ENCODE assay signal across 8 cellular contexts in the genomic region with DNA sequence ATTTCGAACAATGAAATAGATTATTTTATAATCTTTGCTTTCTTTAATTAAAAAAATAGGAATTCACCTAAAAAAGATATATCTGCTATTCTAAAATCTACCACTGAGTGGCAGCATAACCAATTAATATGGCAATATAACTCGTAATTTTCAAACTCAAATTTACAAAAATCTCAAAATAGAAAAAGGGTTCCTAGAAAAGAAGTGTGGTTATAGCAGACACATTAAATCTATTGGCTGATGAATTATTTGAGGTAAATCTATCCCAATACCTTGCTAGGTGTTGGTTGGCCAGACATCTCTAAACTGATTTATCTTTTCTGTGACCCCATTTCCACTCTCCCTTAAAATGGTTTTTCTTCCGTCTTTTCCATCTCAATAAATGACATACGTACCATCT. TPM values are rescaled to one million over a fixed set of nuclear protein-coding genes. Genes with fewer than 3 reads are reported as not detected.
DNase-seq lines count a peak whose midpoint lies in the region; ATAC-seq, FAIRE-seq and TF ChIP-seq lines count a peak whose summit lies in the region.

No MANE protein-coding gene starts in this region.

- H3K36me3 ChIP-seq in kidney epithelial cell (ENCODE audit: control insufficient read depth, insufficient read depth, low read length), result no peaks in the 10 kb centered on the region

- no peaks in the 10 kb centered on the region for H3K4me1 Mint-ChIP-seq in WTC11

- POLR2A ChIA-PET in A549 (lab: Yijun Ruan, JAX), result interaction anchor here (1.4 kb wide), 1 partner anchor 34 kb away, joined by 5 read pairs; no protein-coding TSS in a partner anchor
- POLR2A ChIA-PET in WTC11 (lab: Charles Lee), result no interaction called here

- no peaks in the 10 kb centered on the region for H3K36me3 Mint-ChIP-seq in WTC11

- H3K4me3 ChIP-seq in A549, result no peak overlapping the region
- H3K4me3 ChIP-seq in kidney epithelial cell (ENCODE audit: low read depth, low read length), result no peak overlapping the region

- peak; percentile 73 for TF ChIP-seq CTCF in A549 (IDR thresholded peaks at IDR 0.05)
- TF ChIP-seq CTCF in WTC11 (IDR thresholded peaks at IDR 0.05), result peak; percentile 27; the same call in 1 of the 2 replicates
- peak; percentile 48 for TF ChIP-seq CTCF in kidney epithelial cell (IDR thresholded peaks at IDR 0.05; ENCODE audit: insufficient read depth, low read length, poor library complexity, severe bottlenecking)

- H3K4me3 Mint-ChIP-seq in WTC11, result no peak overlapping the region

- TF ChIP-seq POLR2A in A549 (IDR thresholded peaks at IDR 0.05; ENCODE audit: low read length) (no peak), GM12892 (IDR thresholded peaks at IDR 0.05; ENCODE audit: low read depth, low read length) (no peak)

- no peaks in the 10 kb centered on the region for H3K9me3 Mint-ChIP-seq in WTC11

- DNase-seq in A549 (ENCODE audit: low read depth in 1 of 2, low spot score in 1 of 2), result no peak
- no peak for DNase-seq in GM12892 (ENCODE audit: insufficient read length)
- DNase-seq in WTC11 (ENCODE audit: low spot score), result no peak
- no peak for DNase-seq in kidney epithelial cell (ENCODE audit: low read depth)
- DNase-seq in activated CD4-positive, alpha-beta T cell treated with anti-CD3 and anti-CD28 coated beads for 48 hours, result no peak
- DNase-seq in SKM-1 (lab: John Stamatoyannopoulos, UW; ENCODE audit: unreplicated experiment), result no peak

- H3K9me3 ChIP-seq in A549, result no peaks in the 10 kb centered on the region

- WGBS in A549 (ENCODE audit: missing lambda C conversion rate), result 3% methylated on average over 4 of the region's 4 CpGs

- H3K27ac Mint-ChIP-seq in WTC11, result no peak overlapping the region

- peak overlapping the region; percentile 45; the same call in 1 of the 3 replicates for H3K4me2 ChIP-seq in A549

- FAIRE-seq in A549 (lab: Jason Lieb, UNC) (peak; percentile 63), GM12892 (lab: Jason Lieb, UNC) (peak; percentile 36)

- TF ChIP-seq RAD21 in A549 (conservative IDR thresholded peaks at IDR 0.05 in 1 of 2, IDR thresholded peaks at IDR 0.05 in 1 of 2), result peak; percentile 70 to 71

- no peak for ATAC-seq in A549
- no peak for ATAC-seq in WTC11
- no peak for ATAC-seq in GM18867 (IDR thresholded peaks at IDR 0.05; ENCODE audit: unreplicated experiment)
- no peak for ATAC-seq in GM21390 (IDR thresholded peaks at IDR 0.05; ENCODE audit: unreplicated experiment)

- H3K27me3 Mint-ChIP-seq in WTC11 (ENCODE audit: low read depth), result peaks cover 9% of the 10 kb centered on the region

- TF ChIP-seq EP300 in A549 (IDR thresholded peaks at IDR 0.05), result no peak

- no peaks in the 10 kb centered on the region for H3K4me1 ChIP-seq in A549

- no peaks in the 10 kb centered on the region for H3K27me3 ChIP-seq in kidney epithelial cell (ENCODE audit: control insufficient read depth, insufficient read depth, low read length)

- CTCF ChIA-PET in A549 (lab: Yijun Ruan, JAX) (interaction anchor here (0.7 to 9.5 kb wide), 23 partner anchors 8 to 196 kb away, joined by 3 to 149 read pairs (median 5); a partner anchor contains a TSS), WTC11 (lab: Charles Lee) (interaction anchor here (0.6 to 5.7 kb wide), 20 partner anchors 17 to 264 kb away, joined by 3 to 75 read pairs (median 5); a partner anchor contains a TSS)

- no peak overlapping the region for H3K27ac ChIP-seq in A549

TF ChIP-seq in A549, 52 proteins besides CTCF, POLR2A, EP300 and RAD21:
- no peak for TF ChIP-seq CHD2 (IDR thresholded peaks at IDR 0.05; ENCODE audit: low read length, partially characterized antibody)
- TF ChIP-seq SMC3 (IDR thresholded peaks at IDR 0.05), result peak; percentile 87
TF ChIP-seq in A549: peak in this region for 1.

TF ChIP-seq in WTC11, 78 proteins besides CTCF, POLR2A, EP300 and RAD21 (continues in another document):
- TF ChIP-seq, protein P1, sequence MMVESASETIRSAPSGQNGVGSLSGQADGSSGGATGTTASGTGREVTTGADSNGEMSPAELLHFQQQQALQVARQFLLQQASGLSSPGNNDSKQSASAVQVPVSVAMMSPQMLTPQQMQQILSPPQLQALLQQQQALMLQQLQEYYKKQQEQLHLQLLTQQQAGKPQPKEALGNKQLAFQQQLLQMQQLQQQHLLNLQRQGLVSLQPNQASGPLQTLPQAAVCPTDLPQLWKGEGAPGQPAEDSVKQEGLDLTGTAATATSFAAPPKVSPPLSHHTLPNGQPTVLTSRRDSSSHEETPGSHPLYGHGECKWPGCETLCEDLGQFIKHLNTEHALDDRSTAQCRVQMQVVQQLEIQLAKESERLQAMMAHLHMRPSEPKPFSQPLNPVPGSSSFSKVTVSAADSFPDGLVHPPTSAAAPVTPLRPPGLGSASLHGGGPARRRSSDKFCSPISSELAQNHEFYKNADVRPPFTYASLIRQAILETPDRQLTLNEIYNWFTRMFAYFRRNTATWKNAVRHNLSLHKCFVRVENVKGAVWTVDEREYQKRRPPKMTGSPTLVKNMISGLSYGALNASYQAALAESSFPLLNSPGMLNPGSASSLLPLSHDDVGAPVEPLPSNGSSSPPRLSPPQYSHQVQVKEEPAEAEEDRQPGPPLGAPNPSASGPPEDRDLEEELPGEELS (CRISPR knock-in tag; IDR thresholded peaks at IDR 0.05), result no peak
- TF ChIP-seq SP1 (CRISPR knock-in tag; conservative IDR thresholded peaks at IDR 0.05) (no peak), TEAD4 (CRISPR knock-in tag; IDR thresholded peaks at IDR 0.05) (no peak), ETV6 (CRISPR knock-in tag; IDR thresholded peaks at IDR 0.05) (no peak), GABPB1 (CRISPR knock-in tag; IDR thresholded peaks at IDR 0.05) (no peak), HMGA2 (CRISPR knock-in tag; IDR thresholded peaks at IDR 0.05) (no peak)
- TF ChIP-seq, protein P2, sequence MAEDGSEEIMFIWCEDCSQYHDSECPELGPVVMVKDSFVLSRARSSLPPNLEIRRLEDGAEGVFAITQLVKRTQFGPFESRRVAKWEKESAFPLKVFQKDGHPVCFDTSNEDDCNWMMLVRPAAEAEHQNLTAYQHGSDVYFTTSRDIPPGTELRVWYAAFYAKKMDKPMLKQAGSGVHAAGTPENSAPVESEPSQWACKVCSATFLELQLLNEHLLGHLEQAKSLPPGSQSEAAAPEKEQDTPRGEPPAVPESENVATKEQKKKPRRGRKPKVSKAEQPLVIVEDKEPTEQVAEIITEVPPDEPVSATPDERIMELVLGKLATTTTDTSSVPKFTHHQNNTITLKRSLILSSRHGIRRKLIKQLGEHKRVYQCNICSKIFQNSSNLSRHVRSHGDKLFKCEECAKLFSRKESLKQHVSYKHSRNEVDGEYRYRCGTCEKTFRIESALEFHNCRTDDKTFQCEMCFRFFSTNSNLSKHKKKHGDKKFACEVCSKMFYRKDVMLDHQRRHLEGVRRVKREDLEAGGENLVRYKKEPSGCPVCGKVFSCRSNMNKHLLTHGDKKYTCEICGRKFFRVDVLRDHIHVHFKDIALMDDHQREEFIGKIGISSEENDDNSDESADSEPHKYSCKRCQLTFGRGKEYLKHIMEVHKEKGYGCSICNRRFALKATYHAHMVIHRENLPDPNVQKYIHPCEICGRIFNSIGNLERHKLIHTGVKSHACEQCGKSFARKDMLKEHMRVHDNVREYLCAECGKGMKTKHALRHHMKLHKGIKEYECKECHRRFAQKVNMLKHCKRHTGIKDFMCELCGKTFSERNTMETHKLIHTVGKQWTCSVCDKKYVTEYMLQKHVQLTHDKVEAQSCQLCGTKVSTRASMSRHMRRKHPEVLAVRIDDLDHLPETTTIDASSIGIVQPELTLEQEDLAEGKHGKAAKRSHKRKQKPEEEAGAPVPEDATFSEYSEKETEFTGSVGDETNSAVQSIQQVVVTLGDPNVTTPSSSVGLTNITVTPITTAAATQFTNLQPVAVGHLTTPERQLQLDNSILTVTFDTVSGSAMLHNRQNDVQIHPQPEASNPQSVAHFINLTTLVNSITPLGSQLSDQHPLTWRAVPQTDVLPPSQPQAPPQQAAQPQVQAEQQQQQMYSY (CRISPR knock-in tag; IDR thresholded peaks at IDR 0.05), result no peak

RNA-seq across cellular contexts. Expression of a gene that starts 30.2 kb away (rescaled TPM):
- polyA plus RNA-seq in A549 (2011; rRNA removed), result 0.65 and 1.1 TPM in 2 replicates
- 1.2 and 1.6 TPM in 2 replicates for polyA plus RNA-seq in A549 (2012; cell fraction: cytosol; rRNA removed)
- polyA plus RNA-seq in A549 (2012; cell fraction: nucleus; rRNA removed), result 1.4 and 1.8 TPM in 2 replicates
- polyA plus RNA-seq in A549 (2017; fragmentation: RNase III; extraction: RNeasy Plus Mini Kit Qiagen cat#74134 plus additional on column Dnase treatment), result 0.74 to 1.0 TPM (median 1.00 TPM) in 3 replicates
- polyA minus RNA-seq in A549 (2011; rRNA and poly(A)+ RNA removed), result 1.0 and 1.9 TPM in 2 replicates
- 6.6 TPM for polyA plus RNA-seq in GM12892 (2012; ENCODE audit: missing spikeins)
- 0.44 to 0.73 TPM (median 0.46 TPM) in 3 replicates for total RNA-seq in WTC11 (2021)
- 0.07 TPM in 1 of 2 replicates, not detected in the other for total RNA-seq in kidney epithelial cell

RNA-seq across cellular contexts. Expression of a gene that starts 40.6 kb away (rescaled TPM):
- polyA plus RNA-seq in A549 (2011; rRNA removed) (3.4 and 4.5 TPM in 2 replicates), A549 (2017; fragmentation: RNase III; extraction: RNeasy Plus Mini Kit Qiagen cat#74134 plus additional on column Dnase treatment) (9.1 to 12.7 TPM (median 11.9 TPM) in 3 replicates)
- 1.9 and 2.1 TPM in 2 replicates for polyA plus RNA-seq in A549 (2012; cell fraction: cytosol; rRNA removed)
- 1.3 and 1.7 TPM in 2 replicates for polyA plus RNA-seq in A549 (2012; cell fraction: nucleus; rRNA removed)
- 3.8 and 4.2 TPM in 2 replicates for polyA minus RNA-seq in A549 (2011; rRNA and poly(A)+ RNA removed)
- 4.2 TPM for polyA plus RNA-seq in GM12892 (2012; ENCODE audit: missing spikeins)
- total RNA-seq in WTC11 (2021) (6.0 to 9.0 TPM (median 6.4 TPM) in 3 replicates), kidney epithelial cell (6.0 and 7.1 TPM in 2 replicates)

RNA-seq across cellular contexts. Expression of a gene that starts 52.4 kb away (rescaled TPM):
- 1.6 and 1.9 TPM in 2 replicates for polyA plus RNA-seq in A549 (2011; rRNA removed)
- polyA plus RNA-seq in A549 (2012; cell fraction: cytosol; rRNA removed), result 0.15 and 0.17 TPM in 2 replicates
- 0.25 and 0.80 TPM in 2 replicates for polyA plus RNA-seq in A549 (2012; cell fraction: nucleus; rRNA removed)
- polyA plus RNA-seq in A549 (2017; fragmentation: RNase III; extraction: RNeasy Plus Mini Kit Qiagen cat#74134 plus additional on column Dnase treatment), result 0.81 to 0.90 TPM (median 0.84 TPM) in 3 replicates
- 1.6 and 2.7 TPM in 2 replicates for polyA minus RNA-seq in A549 (2011; rRNA and poly(A)+ RNA removed)
- polyA plus RNA-seq in GM12892 (2012; ENCODE audit: missing spikeins), result 1.3 TPM
- 1.2 to 1.7 TPM (median 1.5 TPM) in 3 replicates for total RNA-seq in WTC11 (2021)
- total RNA-seq in kidney epithelial cell, result 3.1 and 4.1 TPM in 2 replicates
